In genomic region chr2:101125799-101126198, GRCh38 we compare ENCODE assay signal across 12 cellular contexts. TPM values are rescaled to one million over a fixed set of nuclear protein-coding genes. Genes with fewer than 3 reads are reported as not detected.
DNase-seq lines count a peak whose midpoint lies in the region; ATAC-seq and TF ChIP-seq lines count a peak whose summit lies in the region.
"Had no signal": no experiment of that assay in that cellular context is flagged by ENCODE, and none has a peak within 500 bp of the region (broad histone marks: within the 10 kb centered on the region; RNA-seq: fewer than 3 reads in every experiment).

No MANE protein-coding gene starts in this region.

- H3K36me3 ChIP-seq in psoas muscle (ENCODE audit: insufficient read depth in 1 of 2, low read depth in 1 of 2): no peaks in the 10 kb centered on the region
- H3K36me3 ChIP-seq in lower lobe of right lung: no peaks in the 10 kb centered on the region

- intact Hi-C loops in right cardiac atrium (cut with DNase I): no loop called here
- intact Hi-C loops in Right ventricle myocardium superior (cut with DNase I): no loop called here
- intact Hi-C loops in psoas muscle (cut with DNase I): loop anchor here in 1 of 2 donors (1.0 kb wide), 1 partner anchor 14 kb away; no protein-coding TSS in a partner anchor
- intact Hi-C loops in lower lobe of right lung (cut with DNase I): no loop called here

- H3K27me3 ChIP-seq in right cardiac atrium (ENCODE audit: control insufficient read depth, insufficient read depth) (no peaks in the 10 kb centered on the region), foreskin keratinocyte (no peaks in the 10 kb centered on the region), psoas muscle (ENCODE audit: insufficient read depth in 3 of 3, low read length in 2 of 3) (no peaks in the 10 kb centered on the region), lower lobe of right lung (ENCODE audit: low read depth) (no peaks in the 10 kb centered on the region)

- TF ChIP-seq CTCF in foreskin keratinocyte (conservative IDR thresholded peaks at IDR 0.05) (no peak), psoas muscle (IDR thresholded peaks at IDR 0.05) (no peak), lower lobe of right lung (IDR thresholded peaks at IDR 0.05) (no peak)

- H3K9me3 ChIP-seq in right cardiac atrium (ENCODE audit: control insufficient read depth, low read length) (no peaks in the 10 kb centered on the region), psoas muscle (no peaks in the 10 kb centered on the region), lower lobe of right lung (no peaks in the 10 kb centered on the region)
- H3K9me3 ChIP-seq: SK-N-SH had no signal

- H3K27ac ChIP-seq in right cardiac atrium (ENCODE audit: low read length) (peak overlapping the region; percentile 61), foreskin keratinocyte (peak overlapping the region; percentile 67), psoas muscle (peak overlapping the region; percentile 94), lower lobe of right lung (no peak overlapping the region)

- DNase-seq in right cardiac atrium: no peak
- DNase-seq in Right ventricle myocardium superior: no peak
- peak in 1 of 2 donors; percentile 26 for DNase-seq in foreskin keratinocyte
- DNase-seq in psoas muscle: no peak
- no peak for DNase-seq in lower lobe of right lung
- DNase-seq in iPS-NIHi11 (ENCODE audit: low spot score): no peak
- DNase-seq in NCI-H2171 (lab: John Stamatoyannopoulos, UW): no peak
- DNase-seq: activated CD4-positive, alpha-beta memory T cell treated with anti-CD3 and anti-CD28 coated beads, Interleukin-2, amount 10 ng/mL, durations not matched to agents 7 days and 5 days; amygdala; occipital lobe; SK-N-SH had no signal

- H3K4me3 ChIP-seq in right cardiac atrium (ENCODE audit: low read length) (no peak overlapping the region), psoas muscle (no peak overlapping the region), lower lobe of right lung (no peak overlapping the region)

- H3K4me1 ChIP-seq in right cardiac atrium (ENCODE audit: control insufficient read depth, insufficient read depth, low read length) (peaks cover 28% of the 10 kb centered on the region), foreskin keratinocyte (peaks cover 39% of the 10 kb centered on the region), psoas muscle (peaks cover 67% of the 10 kb centered on the region), lower lobe of right lung (peaks cover 43% of the 10 kb centered on the region)

- ATAC-seq in right cardiac atrium: no peak
- no peak for ATAC-seq in Right ventricle myocardium superior (ENCODE audit: poor library complexity)
- ATAC-seq in foreskin keratinocyte: no peak
- peak in 2 of 4 donors; percentile 4 to 12 for ATAC-seq in psoas muscle
- ATAC-seq in lower lobe of right lung: no peak
- ATAC-seq in HG02678 (IDR thresholded peaks at IDR 0.05; ENCODE audit: unreplicated experiment): no peak

- WGBS in right cardiac atrium: 84% methylated on average over 3 of the region's 3 CpGs
- WGBS in psoas muscle, 3 donors: 69 to 85% (median 77%) methylated on average over 3 of the region's 3 CpGs

RNA-seq across cellular contexts. Expression of gene TBC1D8, which starts 25.4 kb away (rescaled TPM):
- total RNA-seq in right cardiac atrium (10 to 100 TPM; 42.3 to 79.5 (median 52.2) TPM), Right ventricle myocardium superior (51.4 TPM), foreskin keratinocyte (7.4 and 8.3 TPM in 2 replicates), psoas muscle (100 to 1,000 TPM in 1 of 4 donors, 10 to 100 TPM in 2, 1 to 10 TPM in 1; 8.7 to 163 (median 57.0) TPM), lower lobe of right lung (30.2 TPM)
- polyA plus RNA-seq in right cardiac atrium (36.4 TPM), foreskin keratinocyte (2.3 and 3.0 TPM in 2 replicates), psoas muscle (10 to 100 TPM; 11.3 to 64.5 (median 50.4) TPM)
